In genomic region chr7:29370531-29371314, GRCh38 we compare ENCODE assay signal across 8 cellular contexts.
DNase-seq lines count a peak whose midpoint lies in the region; ATAC-seq and TF ChIP-seq lines count a peak whose summit lies in the region.

No MANE protein-coding gene starts in this region.

- no peaks in the 10 kb centered on the region for H3K27me3 ChIP-seq in brain microvascular endothelial cell (replicated peaks)
- H3K27me3 ChIP-seq in kidney epithelial cell (ENCODE audit: control insufficient read depth, insufficient read depth, low read length), result no peaks in the 10 kb centered on the region

- TF ChIP-seq CTCF in brain microvascular endothelial cell (IDR thresholded peaks at IDR 0.05; ENCODE audit: low read depth, low read length, missing control alignments) (no peak), kidney epithelial cell (IDR thresholded peaks at IDR 0.05; ENCODE audit: insufficient read depth, low read length, poor library complexity, severe bottlenecking) (no peak)

- in situ Hi-C loops in brain microvascular endothelial cell (cut with HindIII; ENCODE audit: low pct_ligation_motif_present, low sequenced_read_pairs), result no loop called here

- peak; percentile 69 for ATAC-seq in Right ventricle myocardium superior (ENCODE audit: poor library complexity)
- ATAC-seq in GM18520 (IDR thresholded peaks at IDR 0.05; ENCODE audit: unreplicated experiment), result no peak
- no peak for ATAC-seq in GM18519 (IDR thresholded peaks at IDR 0.05; ENCODE audit: low FRiP score, unreplicated experiment)
- no peak for ATAC-seq in stimulated activated naive CD8-positive, alpha-beta T cell treated with anti-CD3 and anti-CD28 coated beads, Interleukin-15, Interleukin-2, amounts not matched to agents 100 U/mL and 50 U/mL, for 24 hours

- DNase-seq in Right ventricle myocardium superior, result no peak
- DNase-seq in cardiac septum (ENCODE audit: low spot score), result no peak
- peak; percentile 46 for DNase-seq in brain microvascular endothelial cell
- DNase-seq in kidney epithelial cell (ENCODE audit: low read depth), result peak; percentile 29
- no peak for DNase-seq in occipital lobe (lab: John Stamatoyannopoulos, UW)
- no peak for DNase-seq in stimulated activated naive CD8-positive, alpha-beta T cell treated with anti-CD3 and anti-CD28 coated beads, Interleukin-15, Interleukin-2, amounts not matched to agents 100 U/mL and 50 U/mL, for 24 hours

- no peak overlapping the region for H3K4me3 ChIP-seq in brain microvascular endothelial cell (ENCODE audit: low read depth, low read length)
- no peak overlapping the region for H3K4me3 ChIP-seq in kidney epithelial cell (ENCODE audit: low read depth, low read length)

- H3K36me3 ChIP-seq in brain microvascular endothelial cell (replicated peaks) (no peaks in the 10 kb centered on the region), kidney epithelial cell (ENCODE audit: control insufficient read depth, insufficient read depth, low read length) (no peaks in the 10 kb centered on the region)

- intact Hi-C loops in Right ventricle myocardium superior (cut with DNase I) (no loop called here), cardiac septum (cut with DNase I) (no loop called here)

- H3K27ac ChIP-seq in brain microvascular endothelial cell, result no peak overlapping the region

Comparison
In these comparisons a context has a peak if more than half of its experiments do, and no peak if none do; other contexts are left out.
1. DNase-seq: peak in brain microvascular endothelial cell (single experiment) and kidney epithelial cell (single experiment); none in Right ventricle myocardium superior (single experiment), cardiac septum (single experiment), occipital lobe (single experiment) and stimulated activated naive CD8-positive, alpha-beta T cell treated with anti-CD3 and anti-CD28 coated beads, Interleukin-15, Interleukin-2, amounts not matched to agents 100 U/mL and 50 U/mL, for 24 hours (single experiment).